Comparison of ENCODE assay signal across 25 cellular contexts in the genomic region with DNA sequence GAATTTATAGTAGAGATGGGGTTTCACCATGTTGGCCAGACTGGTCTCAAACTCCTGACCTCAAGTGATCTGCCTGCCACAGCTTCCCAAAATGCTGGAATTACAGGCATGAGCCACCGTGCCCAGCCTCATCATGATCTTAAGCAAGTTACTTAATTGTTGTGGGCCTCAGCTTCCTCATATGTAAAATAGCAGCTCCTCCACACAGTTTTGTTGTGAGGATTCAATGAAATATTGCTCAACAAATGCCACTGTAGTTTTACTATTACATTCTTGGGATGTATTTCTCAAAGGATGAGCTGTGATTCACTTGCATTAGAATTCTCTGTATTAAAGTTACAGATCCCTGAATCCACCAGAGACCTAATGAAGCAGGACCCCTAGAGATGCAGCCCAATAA.
DNase-seq lines count a peak whose midpoint lies in the region; ATAC-seq and TF ChIP-seq lines count a peak whose summit lies in the region.
"Had no signal": no experiment of that assay in that cellular context is flagged by ENCODE, and none has a peak within 500 bp of the region (broad histone marks: within the 10 kb centered on the region; RNA-seq: fewer than 3 reads in every experiment).

No MANE protein-coding gene starts in this region.

- DNase-seq in AG08395 (ENCODE audit: low spot score) (peak; percentile 64), HCEC 1CT (peak; percentile 10), adipocyte (ENCODE audit: low read depth) (peak; percentile 70), foreskin keratinocyte (peak; percentile 65 to 81), NCI-H2107 treated with DMSO at 0.1 percent for 48 hours (lab: John Stamatoyannopoulos, UW; ENCODE audit: unreplicated experiment) (no peak)
- DNase-seq in effector memory CD8-positive, alpha-beta T cell, result no peak
- no peak for DNase-seq in CD8-positive, alpha-beta T cell
- DNase-seq: activated CD4-positive, CD25-positive, alpha-beta regulatory T cell treated with anti-CD3 and anti-CD28 coated beads, Interleukin-2, amount 50 U/mL, for 72 hours; activated naive CD4-positive, alpha-beta T cell treated with anti-CD3 and anti-CD28 coated beads for 36 hours; activated T-cell treated with anti-CD3 and anti-CD28 coated beads, Interleukin-2, amount 50 U/mL, for 72 hours; caudate nucleus; CD4-positive, CD25-positive, alpha-beta regulatory T cell; dermis blood vessel endothelial cell; DMS 273 treated with DMSO at 0.1 percent for 48 hours; H9; KBM-7; left colon; natural killer cell; NCI-H187; NCI-H774; right cardiac atrium; SHP77; transverse colon had no signal

- no peak overlapping the region for H3K27ac ChIP-seq in foreskin keratinocyte
- H3K27ac ChIP-seq in CD8-positive, alpha-beta T cell (ENCODE audit: low read depth, low read length), result no peak overlapping the region
- H3K27ac ChIP-seq: transverse colon had no signal

- TF ChIP-seq CTCF in foreskin keratinocyte (conservative IDR thresholded peaks at IDR 0.05), result no peak
- no peak for TF ChIP-seq CTCF in CD8-positive, alpha-beta T cell (IDR thresholded peaks at IDR 0.05)

- peaks cover 31% of the 10 kb centered on the region for H3K36me3 ChIP-seq in adipocyte (ENCODE audit: control insufficient read depth, insufficient read depth, low read length, severe bottlenecking)
- no peaks in the 10 kb centered on the region for H3K36me3 ChIP-seq in CD8-positive, alpha-beta T cell (ENCODE audit: insufficient read depth, low read length)
- H3K36me3 ChIP-seq: transverse colon had no signal

- ATAC-seq in foreskin keratinocyte (no peak), HG03460 (IDR thresholded peaks at IDR 0.05; ENCODE audit: unreplicated experiment) (no peak)
- ATAC-seq in effector memory CD8-positive, alpha-beta T cell (replicated peaks), result no peak
- no peak for ATAC-seq in CD8-positive, alpha-beta T cell
- ATAC-seq: activated T-cell treated with anti-CD3 and anti-CD28 coated beads, Interleukin-2, amount 50 U/mL, for 72 hours; left colon; natural killer cell; PC-3 had no signal

- no peaks in the 10 kb centered on the region for H3K27me3 Mint-ChIP-seq in effector memory CD8-positive, alpha-beta T cell
- peaks cover 2% of the 10 kb centered on the region for H3K27me3 Mint-ChIP-seq in CD8-positive, alpha-beta T cell (ENCODE audit: low read depth)
- H3K27me3 Mint-ChIP-seq: CD4-positive, CD25-positive, alpha-beta regulatory T cell had no signal

- H3K27ac Mint-ChIP-seq in effector memory CD8-positive, alpha-beta T cell, result no peak overlapping the region
- no peak overlapping the region for H3K27ac Mint-ChIP-seq in CD8-positive, alpha-beta T cell
- H3K27ac Mint-ChIP-seq: activated naive CD4-positive, alpha-beta T cell treated with anti-CD3 and anti-CD28 coated beads for 36 hours; activated T-cell treated with anti-CD3 and anti-CD28 coated beads, Interleukin-2, amount 50 U/mL, for 72 hours; CD4-positive, CD25-positive, alpha-beta regulatory T cell; H9; natural killer cell had no signal

- H3K4me3 Mint-ChIP-seq in effector memory CD8-positive, alpha-beta T cell, result no peak overlapping the region
- no peak overlapping the region for H3K4me3 Mint-ChIP-seq in CD8-positive, alpha-beta T cell
- H3K4me3 Mint-ChIP-seq: activated naive CD4-positive, alpha-beta T cell treated with anti-CD3 and anti-CD28 coated beads for 36 hours; activated T-cell treated with anti-CD3 and anti-CD28 coated beads, Interleukin-2, amount 50 U/mL, for 72 hours; CD4-positive, CD25-positive, alpha-beta regulatory T cell; H9; natural killer cell had no signal

- CTCF ChIA-PET in CD8-positive, alpha-beta T cell (lab: Charles Lee), result interaction anchor here (1.1 kb wide), 1 partner anchor 12 kb away, joined by 4 read pairs; no protein-coding TSS in a partner anchor

- peaks cover 0 to 4% of the 10 kb centered on the region in 2 donors for H3K9me3 Mint-ChIP-seq in effector memory CD8-positive, alpha-beta T cell
- H3K9me3 Mint-ChIP-seq in CD8-positive, alpha-beta T cell, result peaks cover 2% of the 10 kb centered on the region

- no peaks in the 10 kb centered on the region for H3K36me3 Mint-ChIP-seq in effector memory CD8-positive, alpha-beta T cell (ENCODE audit: insufficient read depth)
- no peaks in the 10 kb centered on the region for H3K36me3 Mint-ChIP-seq in CD8-positive, alpha-beta T cell
- H3K36me3 Mint-ChIP-seq: CD4-positive, CD25-positive, alpha-beta regulatory T cell; natural killer cell had no signal

- POLR2A ChIA-PET in CD8-positive, alpha-beta T cell (lab: Charles Lee), result no interaction called here

- H3K4me1 Mint-ChIP-seq in effector memory CD8-positive, alpha-beta T cell (ENCODE audit: low read depth in 2 of 2), result no peaks in the 10 kb centered on the region
- no peaks in the 10 kb centered on the region for H3K4me1 Mint-ChIP-seq in CD8-positive, alpha-beta T cell (ENCODE audit: low read depth)
- H3K4me1 Mint-ChIP-seq: CD4-positive, CD25-positive, alpha-beta regulatory T cell; natural killer cell had no signal

- H3K27me3 ChIP-seq in adipocyte (replicated peaks; ENCODE audit: control insufficient read depth, insufficient read depth, low read length) (no peaks in the 10 kb centered on the region), foreskin keratinocyte (no peaks in the 10 kb centered on the region)
- H3K27me3 ChIP-seq in CD8-positive, alpha-beta T cell (ENCODE audit: insufficient read depth, low read length), result no peaks in the 10 kb centered on the region
- H3K27me3 ChIP-seq: transverse colon had no signal

- no peak overlapping the region for H3K9ac ChIP-seq in adipocyte (ENCODE audit: low read length)

- H3K4me3 ChIP-seq in adipocyte (ENCODE audit: low read length), result no peak overlapping the region
- no peak overlapping the region for H3K4me3 ChIP-seq in CD8-positive, alpha-beta T cell (ENCODE audit: low read depth, low read length)
- H3K4me3 ChIP-seq: transverse colon had no signal

- H3K9me3 ChIP-seq in adipocyte (ENCODE audit: control insufficient read depth, low read length), result peaks cover 13% of the 10 kb centered on the region
- H3K9me3 ChIP-seq in CD8-positive, alpha-beta T cell (ENCODE audit: low read length), result no peaks in the 10 kb centered on the region
- H3K9me3 ChIP-seq: transverse colon had no signal

- intact Hi-C loops in CD8-positive, alpha-beta T cell (cut with DNase I, micrococcal nuclease), result no loop called here

- H3K4me1 ChIP-seq in adipocyte (ENCODE audit: control insufficient read depth, insufficient read depth, low read length) (peaks cover 8% of the 10 kb centered on the region), foreskin keratinocyte (no peaks in the 10 kb centered on the region)
- H3K4me1 ChIP-seq in CD8-positive, alpha-beta T cell (ENCODE audit: insufficient read depth, low read length), result no peaks in the 10 kb centered on the region
- H3K4me1 ChIP-seq: transverse colon had no signal

Comparison
In these comparisons a context has a peak if more than half of its experiments do, and no peak if none do; other contexts are left out.
1. DNase-seq: peak in AG08395 (single experiment), HCEC 1CT (single experiment), adipocyte (single experiment) and foreskin keratinocyte (2 of 2); none in NCI-H2107 treated with DMSO at 0.1 percent for 48 hours (single experiment), effector memory CD8-positive, alpha-beta T cell (0 of 3) and CD8-positive, alpha-beta T cell (0 of 7).